ENCODE assay signal across 2 cellular contexts in genomic region chr19:5891572-5891937, GRCh38.
TF ChIP-seq lines count a peak whose summit lies in the region.

No MANE protein-coding gene starts in this region.

TF ChIP-seq in GM23338, 12 proteins besides CTCF, POLR2A, EP300 and RAD21 (continued from another document):
- TF ChIP-seq ZNF462 (CRISPR knock-in tag; IDR thresholded peaks at IDR 0.05) (no peak), NANOG (IDR thresholded peaks at IDR 0.05; ENCODE audit: borderline replicate concordance) (no peak), POLR2AphosphoS5 (IDR thresholded peaks at IDR 0.05; ENCODE audit: low read depth) (no peak), ZNF114 (CRISPR knock-in tag; IDR thresholded peaks at IDR 0.05) (no peak), ZNF331 (CRISPR knock-in tag; IDR thresholded peaks at IDR 0.05; ENCODE audit: low read depth) (no peak), CREB1 (CRISPR knock-in tag; IDR thresholded peaks at IDR 0.05; ENCODE audit: low read depth) (no peak)

TF ChIP-seq in SK-N-SH treated with all-trans-retinoic acid at 6 μM for 48 hours, 23 proteins besides CTCF, POLR2A, EP300 and RAD21 (continued from another document):
- no peak for TF ChIP-seq TSHZ2 (CRISPR knock-in tag; IDR thresholded peaks at IDR 0.05)
- TF ChIP-seq ZFP3 (CRISPR knock-in tag; IDR thresholded peaks at IDR 0.05), result no peak
- no peak for TF ChIP-seq ARNTL (CRISPR knock-in tag; IDR thresholded peaks at IDR 0.05; ENCODE audit: borderline replicate concordance, low read depth)
- TF ChIP-seq BACH2 (CRISPR knock-in tag; IDR thresholded peaks at IDR 0.05; ENCODE audit: borderline replicate concordance), result no peak
- TF ChIP-seq, protein P1, sequence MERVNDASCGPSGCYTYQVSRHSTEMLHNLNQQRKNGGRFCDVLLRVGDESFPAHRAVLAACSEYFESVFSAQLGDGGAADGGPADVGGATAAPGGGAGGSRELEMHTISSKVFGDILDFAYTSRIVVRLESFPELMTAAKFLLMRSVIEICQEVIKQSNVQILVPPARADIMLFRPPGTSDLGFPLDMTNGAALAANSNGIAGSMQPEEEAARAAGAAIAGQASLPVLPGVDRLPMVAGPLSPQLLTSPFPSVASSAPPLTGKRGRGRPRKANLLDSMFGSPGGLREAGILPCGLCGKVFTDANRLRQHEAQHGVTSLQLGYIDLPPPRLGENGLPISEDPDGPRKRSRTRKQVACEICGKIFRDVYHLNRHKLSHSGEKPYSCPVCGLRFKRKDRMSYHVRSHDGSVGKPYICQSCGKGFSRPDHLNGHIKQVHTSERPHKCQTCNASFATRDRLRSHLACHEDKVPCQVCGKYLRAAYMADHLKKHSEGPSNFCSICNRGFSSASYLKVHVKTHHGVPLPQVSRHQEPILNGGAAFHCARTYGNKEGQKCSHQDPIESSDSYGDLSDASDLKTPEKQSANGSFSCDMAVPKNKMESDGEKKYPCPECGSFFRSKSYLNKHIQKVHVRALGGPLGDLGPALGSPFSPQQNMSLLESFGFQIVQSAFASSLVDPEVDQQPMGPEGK (CRISPR knock-in tag; IDR thresholded peaks at IDR 0.05; ENCODE audit: borderline replicate concordance), result no peak
- TF ChIP-seq PPARA (CRISPR knock-in tag; IDR thresholded peaks at IDR 0.05; ENCODE audit: borderline replicate concordance), result no peak
- TF ChIP-seq ZNF70 (CRISPR knock-in tag; IDR thresholded peaks at IDR 0.05), result no peak
